Comparison of ENCODE assay signal across 15 cellular contexts in the genomic region with DNA sequence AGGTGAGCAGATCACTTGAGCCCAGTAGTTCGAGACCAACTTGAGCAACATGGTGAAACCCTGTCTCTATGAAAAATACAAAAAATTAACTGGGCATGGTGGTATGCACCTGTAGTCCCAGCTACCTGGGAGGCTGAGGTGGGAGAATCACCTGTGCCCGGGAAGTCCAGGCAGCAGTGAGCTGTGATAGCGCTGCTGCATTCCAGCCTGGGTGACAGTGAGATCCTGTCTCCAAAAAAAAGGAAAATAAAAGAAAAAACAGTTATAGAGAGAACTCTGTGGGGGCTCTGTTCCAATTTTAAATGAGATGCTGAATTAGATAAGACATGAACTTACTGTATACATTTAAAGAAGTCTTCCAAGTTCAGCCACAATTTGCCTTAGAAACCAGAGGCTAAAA.
"Had no signal": no experiment of that assay in that cellular context is flagged by ENCODE, and none has a peak within 500 bp of the region (broad histone marks: within the 10 kb centered on the region; RNA-seq: fewer than 3 reads in every experiment).

No MANE protein-coding gene starts in this region.

- H3K27me3 Mint-ChIP-seq: stimulated activated naive CD8-positive, alpha-beta T cell treated with anti-CD3 and anti-CD28 coated beads, Interleukin-15, amount 100 ng/mL, for 72 hours had no signal

- ATAC-seq: left colon; stimulated activated naive CD8-positive, alpha-beta T cell treated with anti-CD3 and anti-CD28 coated beads, Interleukin-15, amount 100 ng/mL, for 72 hours had no signal

- DNase-seq: activated CD4-positive, alpha-beta T cell treated with anti-CD3 and anti-CD28 coated beads for 48 hours; activated naive CD4-positive, alpha-beta T cell; aorta; caudate nucleus; cortex of kidney; effector memory CD4-positive, alpha-beta T cell; hypothalamus; left colon; stimulated activated CD4-positive, alpha-beta T cell treated with anti-CD3 and anti-CD28 coated beads, Interleukin-4, amount 100 ng/mL, for 4 hours; stimulated activated naive CD8-positive, alpha-beta T cell treated with anti-CD3 and anti-CD28 coated beads, Interleukin-15, amount 100 ng/mL, for 72 hours; tibial artery; WERI-Rb-1 had no signal

- H3K27ac ChIP-seq: WERI-Rb-1 had no signal

- H3K4me1 Mint-ChIP-seq: stimulated activated naive CD8-positive, alpha-beta T cell treated with anti-CD3 and anti-CD28 coated beads, Interleukin-15, amount 100 ng/mL, for 72 hours had no signal

- H3K27ac Mint-ChIP-seq: activated T-helper 1 cell treated with anti-CD3 and anti-CD28 coated beads, Interleukin-12 subunit alpha, Interleukin-12 subunit beta, Interleukin-2, Interleukin-4 antibody, amounts not matched to agents 30 ng/mL and 10 ng/mL and 1 ng/mL, durations not matched to agents 14 hours and 24 hours and 36 hours; stimulated activated naive CD8-positive, alpha-beta T cell treated with anti-CD3 and anti-CD28 coated beads, Interleukin-15, amount 100 ng/mL, for 72 hours had no signal

- H3K9me3 ChIP-seq: tibial artery had no signal

- H3K27me3 ChIP-seq: tibial artery had no signal

- H3K4me3 ChIP-seq: lung, tibial artery had no signal

- H3K36me3 ChIP-seq: WERI-Rb-1 had no signal

- H3K4me3 Mint-ChIP-seq: activated T-helper 1 cell treated with anti-CD3 and anti-CD28 coated beads, Interleukin-12 subunit alpha, Interleukin-12 subunit beta, Interleukin-2, Interleukin-4 antibody, amounts not matched to agents 30 ng/mL and 10 ng/mL and 1 ng/mL, durations not matched to agents 14 hours and 24 hours and 36 hours; nephron; stimulated activated naive CD8-positive, alpha-beta T cell treated with anti-CD3 and anti-CD28 coated beads, Interleukin-15, amount 100 ng/mL, for 72 hours had no signal

- H3K9me3 Mint-ChIP-seq: activated T-helper 1 cell treated with anti-CD3 and anti-CD28 coated beads, Interleukin-12 subunit alpha, Interleukin-12 subunit beta, Interleukin-2, Interleukin-4 antibody, amounts not matched to agents 30 ng/mL and 10 ng/mL and 1 ng/mL, durations not matched to agents 14 hours and 24 hours and 36 hours; nephron; stimulated activated naive CD8-positive, alpha-beta T cell treated with anti-CD3 and anti-CD28 coated beads, Interleukin-15, amount 100 ng/mL, for 72 hours had no signal
